Comparison of ENCODE assay signal across 18 cellular contexts in genomic region chr10:23419201-23419600, GRCh38.
"Had no signal": no experiment of that assay in that cellular context is flagged by ENCODE, and none has a peak within 500 bp of the region (broad histone marks: within the 10 kb centered on the region; RNA-seq: fewer than 3 reads in every experiment).

No MANE protein-coding gene starts in this region.

- DNase-seq: effector CD4-positive, alpha-beta T cell; endodermal cell; erythroblast; foreskin melanocyte; head of caudate nucleus; left colon; naive thymus-derived CD4-positive, alpha-beta T cell; sigmoid colon; stimulated activated naive CD4-positive, alpha-beta T cell; stomach; substantia nigra; trophoblast cell had no signal

- H3K4me3 Mint-ChIP-seq: endodermal cell; naive thymus-derived CD4-positive, alpha-beta T cell; neural crest cell had no signal

- H3K4me1 ChIP-seq: right atrium auricular region, sigmoid colon, stomach had no signal

- FAIRE-seq: endothelial cell of umbilical vein had no signal

- H3K27ac Mint-ChIP-seq: endodermal cell; naive thymus-derived CD4-positive, alpha-beta T cell had no signal

- H3K9me3 Mint-ChIP-seq: endodermal cell; naive thymus-derived CD4-positive, alpha-beta T cell; neural crest cell had no signal

- H2AFZ ChIP-seq: hepatocyte had no signal

- H3K27ac ChIP-seq: hepatocyte, right atrium auricular region, sigmoid colon, skin epidermis, stomach, thoracic aorta had no signal

- H3K4me1 Mint-ChIP-seq: neural crest cell had no signal

- ATAC-seq: left colon; naive thymus-derived CD4-positive, alpha-beta T cell had no signal

- H3K36me3 ChIP-seq: right atrium auricular region, sigmoid colon, stomach, thoracic aorta had no signal

- H3K4me3 ChIP-seq: hepatocyte, right atrium auricular region, sigmoid colon, skin epidermis, stomach, thoracic aorta had no signal

- H3K9me3 ChIP-seq: right atrium auricular region, sigmoid colon, stomach, thoracic aorta had no signal

- H3K27me3 ChIP-seq: hepatocyte, right atrium auricular region, sigmoid colon, stomach had no signal

- H3K4me2 ChIP-seq: hepatocyte had no signal

- H3K79me2 ChIP-seq: hepatocyte had no signal

- H3K36me3 Mint-ChIP-seq: naive thymus-derived CD4-positive, alpha-beta T cell had no signal
